2 cellular contexts compared by ENCODE assay signal in the genomic region with DNA sequence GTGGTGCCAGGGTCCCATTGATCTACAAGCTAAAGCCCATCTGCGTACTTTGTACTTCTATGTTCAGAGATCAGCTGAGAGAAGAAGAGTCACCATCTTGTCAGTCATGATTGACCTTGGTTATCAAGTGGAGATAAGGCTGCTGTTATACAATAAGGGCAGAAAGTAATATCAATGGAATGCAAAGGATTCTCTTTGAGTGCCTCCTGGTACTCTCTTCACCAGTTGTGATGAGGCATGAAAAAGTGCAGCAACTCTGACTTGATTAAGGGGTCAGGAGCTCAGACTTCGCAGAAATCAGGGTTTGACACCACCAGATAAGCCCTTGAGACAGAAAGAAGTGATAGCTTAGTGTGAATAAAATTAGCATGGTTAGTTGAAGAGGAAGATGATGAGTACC.
"Had no signal": no experiment of that assay in that cellular context is flagged by ENCODE, and none has a peak within 500 bp of the region (broad histone marks: within the 10 kb centered on the region; RNA-seq: fewer than 3 reads in every experiment).

No MANE protein-coding gene starts in this region.

- DNase-seq: IMR-90, KBM-7 had no signal
